10 cellular contexts compared by ENCODE assay signal in genomic region chr2:46848446-46848845, GRCh38.
A peak's percentile ranks its signal among the peaks of the same experiment; 100 is the strongest.
DNase-seq lines count a peak whose midpoint lies in the region; ATAC-seq and TF ChIP-seq lines count a peak whose summit lies in the region.
"Had no signal": no experiment of that assay in that cellular context is flagged by ENCODE, and none has a peak within 500 bp of the region (broad histone marks: within the 10 kb centered on the region; RNA-seq: fewer than 3 reads in every experiment).

No MANE protein-coding gene starts in this region.

- ATAC-seq in HG03045 (IDR thresholded peaks at IDR 0.05; ENCODE audit: unreplicated experiment): no peak
- no peak for ATAC-seq in HG03460 (IDR thresholded peaks at IDR 0.05; ENCODE audit: unreplicated experiment)

- DNase-seq in AG04450 (ENCODE audit: low read depth, low spot score): no peak
- peak; percentile 11 for DNase-seq in NAMALWA (ENCODE audit: low spot score)
- no peak for DNase-seq in osteocyte (ENCODE audit: extremely low spot score, unreplicated experiment)
- no peak for DNase-seq in islet precursor cell
- DNase-seq in stimulated activated naive CD4-positive, alpha-beta T cell treated with Interleukin-2 at 50 U/mL for 16 hours (lab: John Stamatoyannopoulos, UW): no peak
- DNase-seq: anterior cingulate cortex, retina had no signal

- H3K27me3 ChIP-seq in AG04450 (ENCODE audit: control insufficient read depth, insufficient read depth, low read length): no peaks in the 10 kb centered on the region
- H3K27me3 ChIP-seq in esophagus (ENCODE audit: control insufficient read depth in 1 of 2, insufficient read depth in 2 of 2, low read length in 2 of 2): no peaks in the 10 kb centered on the region

- CTCF ChIA-PET in AG04450 (lab: Charles Lee): interaction anchor here (1.3 kb wide), 1 partner anchor 28 kb away, joined by 4 read pairs; no protein-coding TSS in a partner anchor

- TF ChIP-seq CTCF in AG04450 (IDR thresholded peaks at IDR 0.05; ENCODE audit: low read depth, low read length) (no peak), osteocyte (IDR thresholded peaks at IDR 0.05) (no peak)

- peak overlapping the region; percentile 91 for H3K27ac Mint-ChIP-seq in osteocyte (ENCODE audit: unreplicated experiment)

- H3K36me3 ChIP-seq in esophagus (ENCODE audit: control insufficient read depth in 2 of 2, insufficient read depth in 2 of 2, low read length in 1 of 2): no peaks in the 10 kb centered on the region

- H3K27me3 Mint-ChIP-seq in osteocyte (ENCODE audit: unreplicated experiment): no peaks in the 10 kb centered on the region

- peaks cover 77% of the 10 kb centered on the region for H3K4me1 Mint-ChIP-seq in osteocyte (ENCODE audit: unreplicated experiment)

- H3K9me3 Mint-ChIP-seq in osteocyte (ENCODE audit: unreplicated experiment): no peaks in the 10 kb centered on the region

- no peaks in the 10 kb centered on the region for H3K36me3 Mint-ChIP-seq in osteocyte (ENCODE audit: unreplicated experiment)

- H3K27ac ChIP-seq in AG04450 (ENCODE audit: low read depth, low read length) (peak overlapping the region; percentile 99), esophagus (ENCODE audit: low read depth in 2 of 2, low read length in 1 of 2) (peak overlapping the region; percentile 22 to 66)

- H3K9me3 ChIP-seq in AG04450 (ENCODE audit: control insufficient read depth, insufficient read depth, low read length) (peaks cover 5% of the 10 kb centered on the region; the same call in 1 of the 2 replicates), esophagus (ENCODE audit: control insufficient read depth in 2 of 2, insufficient read depth in 1 of 2, low read depth in 1 of 2, low read length in 1 of 2) (no peaks in the 10 kb centered on the region)

- H3K4me3 ChIP-seq in AG04450 (ENCODE audit: low read depth, low read length) (no peak overlapping the region), esophagus (ENCODE audit: low read depth in 1 of 2, low read length in 2 of 2) (no peak overlapping the region)

- peaks cover 2 to 29% of the 10 kb centered on the region in 2 donors for H3K4me1 ChIP-seq in esophagus (ENCODE audit: control insufficient read depth in 2 of 2, insufficient read depth in 2 of 2, low read length in 1 of 2)

- 33 to 37% methylated on average over 6 of the region's 6 CpGs for WGBS in esophagus, 2 donors

- peak overlapping the region; percentile 29 for H3K4me3 Mint-ChIP-seq in osteocyte (ENCODE audit: unreplicated experiment)

- POLR2A ChIA-PET in AG04450 (lab: Yijun Ruan, JAX): interaction anchor here (0.6 to 4.4 kb wide), 3 partner anchors 17 to 36 kb away, joined by 3 to 22 read pairs (median 4); no protein-coding TSS in a partner anchor
